ENCODE assay signal across 8 cellular contexts in genomic region chr7:23471090-23471859, GRCh38. TPM values are rescaled to one million over a fixed set of nuclear protein-coding genes. Genes with fewer than 3 reads are reported as not detected.
A peak's percentile ranks its signal among the peaks of the same experiment; 100 is the strongest.
DNase-seq lines count a peak whose midpoint lies in the region; ATAC-seq and TF ChIP-seq lines count a peak whose summit lies in the region.

No MANE protein-coding gene starts in this region.

- TF ChIP-seq CTCF in cardiac muscle cell (IDR thresholded peaks at IDR 0.05; ENCODE audit: low read depth, low read length) (no peak), glutamatergic neuron (IDR thresholded peaks at IDR 0.05; ENCODE audit: partially characterized antibody, unreplicated experiment) (peak; percentile 19), heart left ventricle (IDR thresholded peaks at IDR 0.05) (no peak)

- DNase-seq in cardiac muscle cell (ENCODE audit: low read depth in 1 of 2, low spot score in 1 of 2) (peak; percentile 82 to 95), Right ventricle myocardium superior (no peak), NCI-H2227 treated with DMSO at 0.1 percent for 48 hours (lab: John Stamatoyannopoulos, UW) (peak; percentile 82), glutamatergic neuron (peak; percentile 90), heart left ventricle (no peak)
- peak; percentile 25 for DNase-seq in activated CD8-positive, alpha-beta memory T cell treated with anti-CD3 and anti-CD28 coated beads, Interleukin-2, amount 50 U/mL, for 4 hours
- peak; percentile 22 to 39 for DNase-seq in stimulated activated naive CD8-positive, alpha-beta T cell treated with anti-CD3 and anti-CD28 coated beads, Interleukin-15, amount 100 ng/mL, for 72 hours

- H3K27ac ChIP-seq in cardiac muscle cell (peak overlapping the region; percentile 96), heart left ventricle (no peak overlapping the region)

- peak overlapping the region; percentile 90 for H3K27ac Mint-ChIP-seq in glutamatergic neuron (ENCODE audit: unreplicated experiment)
- no peak overlapping the region for H3K27ac Mint-ChIP-seq in stimulated activated naive CD8-positive, alpha-beta T cell treated with anti-CD3 and anti-CD28 coated beads, Interleukin-15, amount 100 ng/mL, for 72 hours

- H3K4me1 Mint-ChIP-seq in glutamatergic neuron (ENCODE audit: low read depth, unreplicated experiment) = peaks cover 23% of the 10 kb centered on the region
- H3K4me1 Mint-ChIP-seq in stimulated activated naive CD8-positive, alpha-beta T cell treated with anti-CD3 and anti-CD28 coated beads, Interleukin-15, amount 100 ng/mL, for 72 hours = peaks cover 60% of the 10 kb centered on the region

- H3K4me3 ChIP-seq in cardiac muscle cell (peak overlapping the region; percentile 72), heart left ventricle (peak overlapping the region in 6 of 12 donors; percentile 13 to 50 (median 20))

- ATAC-seq in Right ventricle myocardium superior (ENCODE audit: poor library complexity) = no peak
- peak; percentile 18 for ATAC-seq in HG02973 (IDR thresholded peaks at IDR 0.05; ENCODE audit: unreplicated experiment)
- ATAC-seq in stimulated activated naive CD8-positive, alpha-beta T cell treated with anti-CD3 and anti-CD28 coated beads, Interleukin-15, amount 100 ng/mL, for 72 hours = peak; percentile 21
- ATAC-seq in heart left ventricle = no peak

- H3K36me3 Mint-ChIP-seq in glutamatergic neuron (ENCODE audit: unreplicated experiment) = no peaks in the 10 kb centered on the region

- peaks cover 29% of the 10 kb centered on the region for H3K9me3 Mint-ChIP-seq in glutamatergic neuron (ENCODE audit: unreplicated experiment)
- no peaks in the 10 kb centered on the region for H3K9me3 Mint-ChIP-seq in stimulated activated naive CD8-positive, alpha-beta T cell treated with anti-CD3 and anti-CD28 coated beads, Interleukin-15, amount 100 ng/mL, for 72 hours

- no peaks in the 10 kb centered on the region for H3K9me3 ChIP-seq in cardiac muscle cell (ENCODE audit: low read depth)
- H3K9me3 ChIP-seq in heart left ventricle = no peaks in the 10 kb centered on the region

- H3K27me3 Mint-ChIP-seq in glutamatergic neuron (ENCODE audit: unreplicated experiment) = peaks cover 11% of the 10 kb centered on the region
- peaks cover 88% of the 10 kb centered on the region for H3K27me3 Mint-ChIP-seq in stimulated activated naive CD8-positive, alpha-beta T cell treated with anti-CD3 and anti-CD28 coated beads, Interleukin-15, amount 100 ng/mL, for 72 hours

- H3K4me1 ChIP-seq in cardiac muscle cell (ENCODE audit: low read depth) (peaks cover 18% of the 10 kb centered on the region), heart left ventricle (peaks cover 5 to 62% (median 38%) of the 10 kb centered on the region in 12 donors)

- no peaks in the 10 kb centered on the region for H3K36me3 ChIP-seq in cardiac muscle cell
- H3K36me3 ChIP-seq in heart left ventricle = no peaks in the 10 kb centered on the region

- WGBS in heart left ventricle, 4 donors = 8 to 16% (median 12%) methylated on average over 31 to 45 of the region's 45 CpGs

- peak overlapping the region; percentile 97 for H3K4me3 Mint-ChIP-seq in glutamatergic neuron (ENCODE audit: unreplicated experiment)
- peak overlapping the region; percentile 87 to 89 for H3K4me3 Mint-ChIP-seq in stimulated activated naive CD8-positive, alpha-beta T cell treated with anti-CD3 and anti-CD28 coated beads, Interleukin-15, amount 100 ng/mL, for 72 hours

- H3K27me3 ChIP-seq in cardiac muscle cell (no peaks in the 10 kb centered on the region), heart left ventricle (peaks cover 85 to 100% (median 99%) of the 10 kb centered on the region in 9 donors)

- TF ChIP-seq POLR2A in heart left ventricle (IDR thresholded peaks at IDR 0.05) = no peak

- intact Hi-C loops in Right ventricle myocardium superior (cut with DNase I) = no loop called here
- intact Hi-C loops in heart left ventricle (cut with DNase I) = loop anchor here in 1 of 10 donors (10.0 kb wide), 1 partner anchor 286 kb away; the partner anchor contains the start of gene NUP42

RNA-seq across cellular contexts. Expression of gene IGF2BP3, which starts 1.0 kb away (rescaled TPM):
- 44.9 and 59.3 TPM in 2 replicates for total RNA-seq in cardiac muscle cell
- 30.5 and 45.5 TPM in 2 replicates for polyA plus RNA-seq in cardiac muscle cell
- total RNA-seq in Right ventricle myocardium superior = not detected
- total RNA-seq in glutamatergic neuron (ENCODE audit: unreplicated experiment) = 47.0 TPM
- 1 to 10 TPM in 2 of 9 donors, under 1 TPM in 3, not detected in 4; 0.27 to 2.2 (median 0.69) TPM for total RNA-seq in heart left ventricle
- polyA plus RNA-seq in heart left ventricle = under 1 TPM in 1 of 2 donors, not detected in 1; 0.30 TPM

Comparison
In these comparisons a context has a peak if more than half of its experiments do, and no peak if none do; other contexts are left out.
1. DNase-seq: peak in cardiac muscle cell (2 of 2), NCI-H2227 treated with DMSO at 0.1 percent for 48 hours (single experiment), activated CD8-positive, alpha-beta memory T cell treated with anti-CD3 and anti-CD28 coated beads, Interleukin-2, amount 50 U/mL, for 4 hours (single experiment), glutamatergic neuron (single experiment) and stimulated activated naive CD8-positive, alpha-beta T cell treated with anti-CD3 and anti-CD28 coated beads, Interleukin-15, amount 100 ng/mL, for 72 hours (2 of 2); none in Right ventricle myocardium superior (single experiment) and heart left ventricle (0 of 5).
2. RNA of gene IGF2BP3, which starts 1.0 kb away (total RNA-seq): 44.9 to 59.3 TPM in cardiac muscle cell and 47.0 TPM in glutamatergic neuron (single experiment); 0.27 to 2.2 TPM in heart left ventricle and not detected in Right ventricle myocardium superior (single experiment); every median in the first group is over 10 times any median in the second.
3. ATAC-seq: peak in HG02973 (single experiment) and stimulated activated naive CD8-positive, alpha-beta T cell treated with anti-CD3 and anti-CD28 coated beads, Interleukin-15, amount 100 ng/mL, for 72 hours (single experiment); none in Right ventricle myocardium superior (single experiment) and heart left ventricle (0 of 4).